2 cellular contexts compared by ENCODE assay signal in the genomic region with DNA sequence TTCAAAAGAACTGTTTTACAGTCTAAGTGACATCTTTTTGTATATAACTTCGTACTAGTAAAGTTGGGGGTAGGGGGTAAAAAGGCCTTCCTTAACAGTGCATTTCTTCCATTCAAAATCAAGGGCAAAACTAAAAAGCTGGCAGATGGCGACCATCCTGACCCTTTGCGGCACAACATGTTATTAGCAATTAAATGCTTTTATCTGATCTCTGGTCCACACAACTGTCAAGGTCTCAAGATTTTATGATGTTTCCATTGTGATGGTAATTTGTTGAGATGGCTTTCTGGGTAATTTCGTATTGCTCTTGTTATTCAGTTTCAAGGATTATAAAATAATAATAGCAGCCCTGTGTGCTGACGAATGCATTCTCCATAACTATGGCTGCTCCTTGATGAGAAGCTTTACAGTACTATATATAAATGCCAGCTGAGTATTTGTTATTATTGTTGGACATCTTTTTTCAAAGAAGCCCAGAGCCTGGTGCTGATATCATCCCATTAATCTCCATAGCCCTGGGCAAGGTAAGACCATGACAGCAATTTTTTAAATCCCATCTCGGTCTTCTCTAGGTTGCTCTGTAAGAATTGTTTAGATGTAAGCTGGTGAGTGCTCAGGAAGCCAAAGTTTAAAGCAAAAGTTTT.
TF ChIP-seq lines count a peak whose summit lies in the region.

No MANE protein-coding gene starts in this region.

TF ChIP-seq in HepG2, 621 proteins besides CTCF, POLR2A, EP300 and RAD21 (continues in another document):
- TF ChIP-seq YEATS4 (CRISPR knock-in tag; IDR thresholded peaks at IDR 0.05; ENCODE audit: borderline replicate concordance) (no peak), MEIS1 (CRISPR knock-in tag; IDR thresholded peaks at IDR 0.05; ENCODE audit: borderline replicate concordance) (no peak), ZNF777 (CRISPR knock-in tag; IDR thresholded peaks at IDR 0.05) (no peak), ZNF205 (CRISPR knock-in tag; IDR thresholded peaks at IDR 0.05) (no peak), ZNF24 (IDR thresholded peaks at IDR 0.05) (no peak), SCMH1 (CRISPR knock-in tag; IDR thresholded peaks at IDR 0.05; ENCODE audit: borderline replicate concordance) (no peak), MAZ (IDR thresholded peaks at IDR 0.05; ENCODE audit: borderline replicate concordance, low read depth, low read length) (no peak), MAZ (CRISPR knock-in tag; IDR thresholded peaks at IDR 0.05; ENCODE audit: low read depth) (no peak)
- TF ChIP-seq, protein P1, sequence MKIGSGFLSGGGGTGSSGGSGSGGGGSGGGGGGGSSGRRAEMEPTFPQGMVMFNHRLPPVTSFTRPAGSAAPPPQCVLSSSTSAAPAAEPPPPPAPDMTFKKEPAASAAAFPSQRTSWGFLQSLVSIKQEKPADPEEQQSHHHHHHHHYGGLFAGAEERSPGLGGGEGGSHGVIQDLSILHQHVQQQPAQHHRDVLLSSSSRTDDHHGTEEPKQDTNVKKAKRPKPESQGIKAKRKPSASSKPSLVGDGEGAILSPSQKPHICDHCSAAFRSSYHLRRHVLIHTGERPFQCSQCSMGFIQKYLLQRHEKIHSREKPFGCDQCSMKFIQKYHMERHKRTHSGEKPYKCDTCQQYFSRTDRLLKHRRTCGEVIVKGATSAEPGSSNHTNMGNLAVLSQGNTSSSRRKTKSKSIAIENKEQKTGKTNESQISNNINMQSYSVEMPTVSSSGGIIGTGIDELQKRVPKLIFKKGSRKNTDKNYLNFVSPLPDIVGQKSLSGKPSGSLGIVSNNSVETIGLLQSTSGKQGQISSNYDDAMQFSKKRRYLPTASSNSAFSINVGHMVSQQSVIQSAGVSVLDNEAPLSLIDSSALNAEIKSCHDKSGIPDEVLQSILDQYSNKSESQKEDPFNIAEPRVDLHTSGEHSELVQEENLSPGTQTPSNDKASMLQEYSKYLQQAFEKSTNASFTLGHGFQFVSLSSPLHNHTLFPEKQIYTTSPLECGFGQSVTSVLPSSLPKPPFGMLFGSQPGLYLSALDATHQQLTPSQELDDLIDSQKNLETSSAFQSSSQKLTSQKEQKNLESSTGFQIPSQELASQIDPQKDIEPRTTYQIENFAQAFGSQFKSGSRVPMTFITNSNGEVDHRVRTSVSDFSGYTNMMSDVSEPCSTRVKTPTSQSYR (CRISPR knock-in tag; IDR thresholded peaks at IDR 0.05; ENCODE audit: borderline replicate concordance), result no peak
- TF ChIP-seq, protein P2, sequence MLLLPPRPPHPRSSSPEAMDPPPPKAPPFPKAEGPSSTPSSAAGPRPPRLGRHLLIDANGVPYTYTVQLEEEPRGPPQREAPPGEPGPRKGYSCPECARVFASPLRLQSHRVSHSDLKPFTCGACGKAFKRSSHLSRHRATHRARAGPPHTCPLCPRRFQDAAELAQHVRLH (CRISPR knock-in tag; IDR thresholded peaks at IDR 0.05; ENCODE audit: borderline replicate concordance, low read depth), result no peak
- TF ChIP-seq, protein P3, sequence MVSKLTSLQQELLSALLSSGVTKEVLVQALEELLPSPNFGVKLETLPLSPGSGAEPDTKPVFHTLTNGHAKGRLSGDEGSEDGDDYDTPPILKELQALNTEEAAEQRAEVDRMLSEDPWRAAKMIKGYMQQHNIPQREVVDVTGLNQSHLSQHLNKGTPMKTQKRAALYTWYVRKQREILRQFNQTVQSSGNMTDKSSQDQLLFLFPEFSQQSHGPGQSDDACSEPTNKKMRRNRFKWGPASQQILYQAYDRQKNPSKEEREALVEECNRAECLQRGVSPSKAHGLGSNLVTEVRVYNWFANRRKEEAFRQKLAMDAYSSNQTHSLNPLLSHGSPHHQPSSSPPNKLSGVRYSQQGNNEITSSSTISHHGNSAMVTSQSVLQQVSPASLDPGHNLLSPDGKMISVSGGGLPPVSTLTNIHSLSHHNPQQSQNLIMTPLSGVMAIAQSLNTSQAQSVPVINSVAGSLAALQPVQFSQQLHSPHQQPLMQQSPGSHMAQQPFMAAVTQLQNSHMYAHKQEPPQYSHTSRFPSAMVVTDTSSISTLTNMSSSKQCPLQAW (CRISPR knock-in tag; IDR thresholded peaks at IDR 0.05), result no peak
- TF ChIP-seq, protein P4, sequence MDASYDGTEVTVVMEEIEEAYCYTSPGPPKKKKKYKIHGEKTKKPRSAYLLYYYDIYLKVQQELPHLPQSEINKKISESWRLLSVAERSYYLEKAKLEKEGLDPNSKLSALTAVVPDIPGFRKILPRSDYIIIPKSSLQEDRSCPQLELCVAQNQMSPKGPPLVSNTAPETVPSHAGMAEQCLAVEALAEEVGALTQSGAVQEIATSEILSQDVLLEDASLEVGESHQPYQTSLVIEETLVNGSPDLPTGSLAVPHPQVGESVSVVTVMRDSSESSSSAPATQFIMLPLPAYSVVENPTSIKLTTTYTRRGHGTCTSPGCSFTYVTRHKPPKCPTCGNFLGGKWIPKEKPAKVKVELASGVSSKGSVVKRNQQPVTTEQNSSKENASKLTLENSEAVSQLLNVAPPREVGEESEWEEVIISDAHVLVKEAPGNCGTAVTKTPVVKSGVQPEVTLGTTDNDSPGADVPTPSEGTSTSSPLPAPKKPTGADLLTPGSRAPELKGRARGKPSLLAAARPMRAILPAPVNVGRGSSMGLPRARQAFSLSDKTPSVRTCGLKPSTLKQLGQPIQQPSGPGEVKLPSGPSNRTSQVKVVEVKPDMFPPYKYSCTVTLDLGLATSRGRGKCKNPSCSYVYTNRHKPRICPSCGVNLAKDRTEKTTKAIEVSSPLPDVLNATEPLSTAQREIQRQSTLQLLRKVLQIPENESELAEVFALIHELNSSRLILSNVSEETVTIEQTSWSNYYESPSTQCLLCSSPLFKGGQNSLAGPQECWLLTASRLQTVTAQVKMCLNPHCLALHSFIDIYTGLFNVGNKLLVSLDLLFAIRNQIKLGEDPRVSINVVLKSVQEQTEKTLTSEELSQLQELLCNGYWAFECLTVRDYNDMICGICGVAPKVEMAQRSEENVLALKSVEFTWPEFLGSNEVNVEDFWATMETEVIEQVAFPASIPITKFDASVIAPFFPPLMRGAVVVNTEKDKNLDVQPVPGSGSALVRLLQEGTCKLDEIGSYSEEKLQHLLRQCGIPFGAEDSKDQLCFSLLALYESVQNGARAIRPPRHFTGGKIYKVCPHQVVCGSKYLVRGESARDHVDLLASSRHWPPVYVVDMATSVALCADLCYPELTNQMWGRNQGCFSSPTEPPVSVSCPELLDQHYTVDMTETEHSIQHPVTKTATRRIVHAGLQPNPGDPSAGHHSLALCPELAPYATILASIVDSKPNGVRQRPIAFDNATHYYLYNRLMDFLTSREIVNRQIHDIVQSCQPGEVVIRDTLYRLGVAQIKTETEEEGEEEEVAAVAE (CRISPR knock-in tag; IDR thresholded peaks at IDR 0.05; ENCODE audit: borderline replicate concordance), result no peak
- TF ChIP-seq, protein P5, sequence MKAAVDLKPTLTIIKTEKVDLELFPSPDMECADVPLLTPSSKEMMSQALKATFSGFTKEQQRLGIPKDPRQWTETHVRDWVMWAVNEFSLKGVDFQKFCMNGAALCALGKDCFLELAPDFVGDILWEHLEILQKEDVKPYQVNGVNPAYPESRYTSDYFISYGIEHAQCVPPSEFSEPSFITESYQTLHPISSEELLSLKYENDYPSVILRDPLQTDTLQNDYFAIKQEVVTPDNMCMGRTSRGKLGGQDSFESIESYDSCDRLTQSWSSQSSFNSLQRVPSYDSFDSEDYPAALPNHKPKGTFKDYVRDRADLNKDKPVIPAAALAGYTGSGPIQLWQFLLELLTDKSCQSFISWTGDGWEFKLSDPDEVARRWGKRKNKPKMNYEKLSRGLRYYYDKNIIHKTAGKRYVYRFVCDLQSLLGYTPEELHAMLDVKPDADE (CRISPR knock-in tag; IDR thresholded peaks at IDR 0.05), result no peak

TF ChIP-seq in WTC11, 78 proteins besides CTCF, POLR2A, EP300 and RAD21:
- no peak for TF ChIP-seq EMX1 (CRISPR knock-in tag; IDR thresholded peaks at IDR 0.05)
- TF ChIP-seq, protein P6, sequence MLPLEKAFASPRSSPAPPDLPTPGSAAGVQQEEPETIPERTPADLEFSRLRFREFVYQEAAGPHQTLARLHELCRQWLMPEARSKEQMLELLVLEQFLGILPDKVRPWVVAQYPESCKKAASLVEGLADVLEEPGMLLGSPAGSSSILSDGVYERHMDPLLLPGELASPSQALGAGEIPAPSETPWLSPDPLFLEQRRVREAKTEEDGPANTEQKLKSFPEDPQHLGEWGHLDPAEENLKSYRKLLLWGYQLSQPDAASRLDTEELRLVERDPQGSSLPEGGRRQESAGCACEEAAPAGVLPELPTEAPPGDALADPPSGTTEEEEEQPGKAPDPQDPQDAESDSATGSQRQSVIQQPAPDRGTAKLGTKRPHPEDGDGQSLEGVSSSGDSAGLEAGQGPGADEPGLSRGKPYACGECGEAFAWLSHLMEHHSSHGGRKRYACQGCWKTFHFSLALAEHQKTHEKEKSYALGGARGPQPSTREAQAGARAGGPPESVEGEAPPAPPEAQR (CRISPR knock-in tag; IDR thresholded peaks at IDR 0.05), result no peak
- TF ChIP-seq FOXP1 (CRISPR knock-in tag; IDR thresholded peaks at IDR 0.05; ENCODE audit: borderline replicate concordance), result no peak
